In the genomic region with DNA sequence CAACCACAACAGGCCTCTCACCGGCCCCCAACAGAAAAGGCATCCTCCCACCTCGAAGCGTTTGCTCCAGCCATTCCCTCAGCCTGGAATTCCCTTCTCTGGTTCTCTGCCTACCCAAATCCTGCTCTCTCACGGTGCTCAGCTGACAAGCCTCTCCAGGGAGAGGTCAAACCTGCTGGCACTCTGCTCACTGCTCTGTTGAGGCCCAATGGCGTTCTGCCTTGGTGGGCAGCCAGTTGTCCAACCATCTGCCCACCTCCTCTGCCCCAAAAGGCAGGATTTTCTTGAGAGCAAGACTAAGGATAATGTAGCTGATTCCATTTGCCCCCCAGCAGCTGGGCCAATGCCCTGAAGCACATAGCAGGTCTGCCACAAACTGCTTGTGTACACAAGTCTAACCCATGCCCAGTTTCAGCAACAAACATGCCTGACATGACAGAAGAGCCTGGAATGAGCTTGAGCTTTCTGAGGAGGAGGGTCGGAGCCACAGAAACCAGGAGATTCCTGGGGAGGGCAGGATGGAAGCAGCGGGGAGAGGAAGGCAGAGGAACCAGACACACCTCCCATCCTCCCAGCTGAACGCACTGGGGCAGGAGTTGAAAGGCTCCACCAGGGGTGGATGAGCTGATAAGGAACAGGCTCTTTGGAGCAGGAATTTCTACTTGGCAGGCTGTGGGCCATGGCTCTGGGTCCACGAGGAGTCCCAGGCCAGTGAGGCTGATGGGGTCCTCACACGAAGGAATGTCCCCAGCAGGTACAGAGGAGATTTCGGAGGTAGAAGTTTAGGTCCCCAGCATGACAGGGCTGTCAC, we compare ENCODE assay signal across 9 cellular contexts. TPM values are rescaled to one million over a fixed set of nuclear protein-coding genes. Genes with fewer than 3 reads are reported as not detected.
DNase-seq lines count a peak whose midpoint lies in the region; TF ChIP-seq lines count a peak whose summit lies in the region.
"Had no signal": no experiment of that assay in that cellular context is flagged by ENCODE, and none has a peak within 500 bp of the region (broad histone marks: within the 10 kb centered on the region; RNA-seq: fewer than 3 reads in every experiment).

No MANE protein-coding gene starts in this region.

- H2AFZ ChIP-seq in OCI-LY3 (ENCODE audit: low read depth, low read length), result no peak overlapping the region

- H3K9ac ChIP-seq in OCI-LY3 (ENCODE audit: low read length) (peak overlapping the region; percentile 98), endodermal cell (ENCODE audit: extremely low read depth, low read length, poor library complexity, severe bottlenecking) (no peak overlapping the region)

- H3K9me3 Mint-ChIP-seq in endodermal cell (no peaks in the 10 kb centered on the region), progenitor cell of endocrine pancreas (ENCODE audit: low read depth) (no peaks in the 10 kb centered on the region)

- H3K4me3 Mint-ChIP-seq in endodermal cell, result peak overlapping the region; percentile 2
- H3K4me3 Mint-ChIP-seq in progenitor cell of endocrine pancreas (ENCODE audit: low read depth), result no peak overlapping the region

- H3K36me3 Mint-ChIP-seq in endodermal cell (ENCODE audit: low read depth), result peaks cover 3% of the 10 kb centered on the region
- H3K36me3 Mint-ChIP-seq in progenitor cell of endocrine pancreas (ENCODE audit: insufficient read depth), result no peaks in the 10 kb centered on the region

- H3K27me3 ChIP-seq in OCI-LY3 (ENCODE audit: low read depth, low read length) (no peaks in the 10 kb centered on the region), endodermal cell (ENCODE audit: control insufficient read depth, insufficient read depth, low read length, poor library complexity, severe bottlenecking) (no peaks in the 10 kb centered on the region)

- H3K4me3 ChIP-seq in GM08714 (ENCODE audit: low read length) (peak overlapping the region; percentile 82; the same call in 1 of the 2 replicates), OCI-LY3 (ENCODE audit: low read length) (peak overlapping the region; percentile 94), endodermal cell (ENCODE audit: low read length) (no peak overlapping the region)

- peaks cover 27% of the 10 kb centered on the region for H3K79me2 ChIP-seq in OCI-LY3 (ENCODE audit: low read length)

- WGBS in endodermal cell (ENCODE audit: insufficient coverage in 1 of 2, insufficient read length in 1 of 2), 2 experiments, result 84 to 86% methylated on average over 6 to 11 of the region's 11 CpGs

- H3K27ac Mint-ChIP-seq in endodermal cell, result no peak overlapping the region
- H3K27ac Mint-ChIP-seq in progenitor cell of endocrine pancreas, result peak overlapping the region; percentile 47

- H3K4me2 ChIP-seq in OCI-LY3 (ENCODE audit: low read length), result peak overlapping the region; percentile 99

- H3K27me3 Mint-ChIP-seq in endodermal cell (ENCODE audit: insufficient read depth), result peaks cover 2% of the 10 kb centered on the region
- peaks cover 11% of the 10 kb centered on the region for H3K27me3 Mint-ChIP-seq in progenitor cell of endocrine pancreas

- H3K9me3 ChIP-seq in OCI-LY3 (ENCODE audit: insufficient read depth, low read length) (no peaks in the 10 kb centered on the region), endodermal cell (ENCODE audit: control insufficient read depth, low read length) (no peaks in the 10 kb centered on the region)

- H4K20me1 ChIP-seq in OCI-LY3 (ENCODE audit: insufficient read depth, low read length), result no peaks in the 10 kb centered on the region

- H3K36me3 ChIP-seq in OCI-LY3 (replicated peaks; ENCODE audit: low read depth, low read length) (peaks cover 23% of the 10 kb centered on the region), endodermal cell (ENCODE audit: control insufficient read depth, insufficient read depth, low read length) (no peaks in the 10 kb centered on the region)

- TF ChIP-seq CTCF in OCI-LY3 (IDR thresholded peaks at IDR 0.05; ENCODE audit: low read depth, low read length) (no peak), endodermal cell (conservative IDR thresholded peaks at IDR 0.05) (no peak), progenitor cell of endocrine pancreas (IDR thresholded peaks at IDR 0.05; ENCODE audit: unreplicated experiment) (no peak)

- peaks cover 35% of the 10 kb centered on the region for H3K4me1 ChIP-seq in OCI-LY3 (ENCODE audit: low read length)
- H3K4me1 ChIP-seq in endodermal cell (ENCODE audit: control insufficient read depth, insufficient read depth, low read length), result peaks cover 15% of the 10 kb centered on the region

- peaks cover 36% of the 10 kb centered on the region for H3K4me1 Mint-ChIP-seq in endodermal cell
- H3K4me1 Mint-ChIP-seq in progenitor cell of endocrine pancreas (ENCODE audit: low read depth), result peaks cover 5% of the 10 kb centered on the region

- H3K27ac ChIP-seq in OCI-LY3 (ENCODE audit: low read length) (no peak overlapping the region), endodermal cell (ENCODE audit: low read depth, low read length) (no peak overlapping the region)

- DNase-seq in endodermal cell (peak; percentile 62), progenitor cell of endocrine pancreas (ENCODE audit: low spot score, unreplicated experiment) (no peak), dermis blood vessel endothelial cell (no peak)
- DNase-seq in NK-92 treated with Interleukin-12 subunit alpha and Interleukin-12 subunit beta, amount 100 ng/mL, for 24 hours (lab: John Stamatoyannopoulos, UW), result no peak
- DNase-seq in activated CD4-positive, alpha-beta T cell treated with anti-CD3 and anti-CD28 coated beads for 1 hour, result no peak
- DNase-seq in stimulated activated CD4-positive, alpha-beta T cell treated with anti-CD3 and anti-CD28 coated beads, Interleukin-2, amount 100 ng/mL, for 24 hours, result no peak
- DNase-seq: activated CD8-positive, alpha-beta memory T cell treated with anti-CD3 and anti-CD28 coated beads, Interleukin-2, amount 50 U/mL, for 48 hours had no signal

RNA-seq across cellular contexts. Expression of gene ARHGAP27, which starts 23.9 kb away (rescaled TPM):
- total RNA-seq in endodermal cell (10 to 100 TPM; 16.4 to 20.6 TPM), progenitor cell of endocrine pancreas (7.6 and 12.7 TPM in 2 replicates), dermis blood vessel endothelial cell (61.8 and 66.5 TPM in 2 replicates)
- 2.5 TPM for polyA plus RNA-seq in endodermal cell (2013, experiment 1 of 2)
- 3.8 TPM for polyA plus RNA-seq in endodermal cell (2013, experiment 2 of 2)
